Comparison of ENCODE assay signal across 9 cellular contexts in genomic region chr15:63611217-63611616, GRCh38. TPM values are rescaled to one million over a fixed set of nuclear protein-coding genes. Genes with fewer than 3 reads are reported as not detected.
A peak's percentile ranks its signal among the peaks of the same experiment; 100 is the strongest.
DNase-seq lines count a peak whose midpoint lies in the region; ATAC-seq and TF ChIP-seq lines count a peak whose summit lies in the region.
"Had no signal": no experiment of that assay in that cellular context is flagged by ENCODE, and none has a peak within 500 bp of the region (broad histone marks: within the 10 kb centered on the region; RNA-seq: fewer than 3 reads in every experiment).

No MANE protein-coding gene starts in this region.

- H3K4me3 Mint-ChIP-seq in activated CD4-positive, alpha-beta T cell treated with anti-CD3 and anti-CD28 coated beads, Interleukin-2, amount 10 ng/mL, durations not matched to agents 7 days and 5 days: no peak overlapping the region
- H3K4me3 Mint-ChIP-seq in activated CD8-positive, alpha-beta T cell treated with anti-CD3 and anti-CD28 coated beads, Interleukin-2, amount 10 ng/mL, durations not matched to agents 7 days and 5 days: no peak overlapping the region
- no peak overlapping the region for H3K4me3 Mint-ChIP-seq in memory B cell

- H3K27ac ChIP-seq in temporal lobe (ENCODE audit: low read depth, low read length): peak overlapping the region; percentile 98

- H3K36me3 Mint-ChIP-seq in activated CD4-positive, alpha-beta T cell treated with anti-CD3 and anti-CD28 coated beads, Interleukin-2, amount 10 ng/mL, durations not matched to agents 7 days and 5 days (ENCODE audit: low read depth): peaks cover 56% of the 10 kb centered on the region
- peaks cover 54% of the 10 kb centered on the region for H3K36me3 Mint-ChIP-seq in activated CD8-positive, alpha-beta T cell treated with anti-CD3 and anti-CD28 coated beads, Interleukin-2, amount 10 ng/mL, durations not matched to agents 7 days and 5 days (ENCODE audit: low read depth)
- peaks cover 22% of the 10 kb centered on the region for H3K36me3 Mint-ChIP-seq in memory B cell

- H3K9me3 Mint-ChIP-seq in activated CD4-positive, alpha-beta T cell treated with anti-CD3 and anti-CD28 coated beads, Interleukin-2, amount 10 ng/mL, durations not matched to agents 7 days and 5 days: no peaks in the 10 kb centered on the region
- H3K9me3 Mint-ChIP-seq in activated CD8-positive, alpha-beta T cell treated with anti-CD3 and anti-CD28 coated beads, Interleukin-2, amount 10 ng/mL, durations not matched to agents 7 days and 5 days (ENCODE audit: insufficient read depth): no peaks in the 10 kb centered on the region
- H3K9me3 Mint-ChIP-seq in memory B cell: no peaks in the 10 kb centered on the region

- H3K4me1 Mint-ChIP-seq in activated CD4-positive, alpha-beta T cell treated with anti-CD3 and anti-CD28 coated beads, Interleukin-2, amount 10 ng/mL, durations not matched to agents 7 days and 5 days: peaks cover 36% of the 10 kb centered on the region
- H3K4me1 Mint-ChIP-seq in activated CD8-positive, alpha-beta T cell treated with anti-CD3 and anti-CD28 coated beads, Interleukin-2, amount 10 ng/mL, durations not matched to agents 7 days and 5 days (ENCODE audit: low read depth): peaks cover 37% of the 10 kb centered on the region
- peaks cover 14% of the 10 kb centered on the region for H3K4me1 Mint-ChIP-seq in memory B cell

- no peak for DNase-seq in activated CD4-positive, alpha-beta T cell treated with anti-CD3 and anti-CD28 coated beads, Interleukin-2, amount 10 ng/mL, durations not matched to agents 7 days and 5 days
- DNase-seq in activated CD4-positive, alpha-beta T cell treated with anti-CD3 and anti-CD28 coated beads, Interleukin-2, amount 50 U/mL, for 1 hour: no peak
- no peak for DNase-seq in activated CD8-positive, alpha-beta T cell treated with anti-CD3 and anti-CD28 coated beads, Interleukin-2, amount 10 ng/mL, durations not matched to agents 7 days and 5 days
- no peak for DNase-seq in memory B cell (ENCODE audit: low spot score in 2 of 2)
- DNase-seq in cortex of kidney (lab: John Stamatoyannopoulos, UW): no peak
- no peak for DNase-seq in erythroblast (lab: John Stamatoyannopoulos, UW)

- ATAC-seq in activated CD8-positive, alpha-beta T cell treated with anti-CD3 and anti-CD28 coated beads, Interleukin-2, amount 10 ng/mL, durations not matched to agents 7 days and 5 days: no peak
- ATAC-seq in memory B cell (ENCODE audit: low read depth): no peak
- ATAC-seq in GM21529 (IDR thresholded peaks at IDR 0.05; ENCODE audit: unreplicated experiment): no peak

- CTCF ChIA-PET in activated CD4-positive, alpha-beta T cell treated with anti-CD3 and anti-CD28 coated beads, Interleukin-2, amount 10 ng/mL, durations not matched to agents 7 days and 5 days (lab: Charles Lee): interaction anchor here (0.6 to 3.5 kb wide), 8 partner anchors 11 to 440 kb away, joined by 4 to 31 read pairs (median 10); partner anchors contain the start of genes DAPK2 and FBXL22
- CTCF ChIA-PET in activated CD8-positive, alpha-beta T cell treated with anti-CD3 and anti-CD28 coated beads, Interleukin-2, amount 10 ng/mL, durations not matched to agents 7 days and 5 days (lab: Charles Lee): interaction anchor here (0.7 to 7.6 kb wide), 17 partner anchors 11 to 542 kb away, joined by 3 to 132 read pairs (median 9); partner anchors contain the start of gene DAPK2

- TF ChIP-seq POLR2A in erythroblast (IDR thresholded peaks at IDR 0.05; ENCODE audit: low read length): no peak

- no peaks in the 10 kb centered on the region for H3K27me3 Mint-ChIP-seq in activated CD4-positive, alpha-beta T cell treated with anti-CD3 and anti-CD28 coated beads, Interleukin-2, amount 10 ng/mL, durations not matched to agents 7 days and 5 days
- H3K27me3 Mint-ChIP-seq in activated CD8-positive, alpha-beta T cell treated with anti-CD3 and anti-CD28 coated beads, Interleukin-2, amount 10 ng/mL, durations not matched to agents 7 days and 5 days (ENCODE audit: low read depth): no peaks in the 10 kb centered on the region
- no peaks in the 10 kb centered on the region for H3K27me3 Mint-ChIP-seq in memory B cell

- H3K27ac Mint-ChIP-seq in activated CD4-positive, alpha-beta T cell treated with anti-CD3 and anti-CD28 coated beads, Interleukin-2, amount 10 ng/mL, durations not matched to agents 7 days and 5 days: peak overlapping the region; percentile 91
- peak overlapping the region; percentile 94 for H3K27ac Mint-ChIP-seq in activated CD8-positive, alpha-beta T cell treated with anti-CD3 and anti-CD28 coated beads, Interleukin-2, amount 10 ng/mL, durations not matched to agents 7 days and 5 days
- H3K27ac Mint-ChIP-seq in memory B cell: peak overlapping the region; percentile 84

- POLR2A ChIA-PET in activated CD4-positive, alpha-beta T cell treated with anti-CD3 and anti-CD28 coated beads, Interleukin-2, amount 10 ng/mL, durations not matched to agents 7 days and 5 days (lab: Charles Lee): no interaction called here
- POLR2A ChIA-PET in activated CD8-positive, alpha-beta T cell treated with anti-CD3 and anti-CD28 coated beads, Interleukin-2, amount 10 ng/mL, durations not matched to agents 7 days and 5 days (lab: Charles Lee): interaction anchor here (1.0 to 2.8 kb wide), 2 partner anchors 10 to 430 kb away, joined by 3 to 15 read pairs; no protein-coding TSS in a partner anchor

RNA-seq across cellular contexts. Expression of gene FBXL22, which starts 14.0 kb away (rescaled TPM):
- total RNA-seq in activated CD4-positive, alpha-beta T cell treated with anti-CD3 and anti-CD28 coated beads, Interleukin-2, amount 10 ng/mL, durations not matched to agents 7 days and 5 days: under 1 TPM; 0.79 to 0.81 TPM
- total RNA-seq in activated CD8-positive, alpha-beta T cell treated with anti-CD3 and anti-CD28 coated beads, Interleukin-2, amount 10 ng/mL, durations not matched to agents 7 days and 5 days: 1 to 10 TPM in 1 of 2 experiments, under 1 TPM in 1; 0.66 to 1.4 TPM
- 0.74 TPM for total RNA-seq in temporal lobe
- total RNA-seq: epithelial cell of proximal tubule had no signal
